Comparison of ENCODE assay signal across 14 cellular contexts in genomic region chr16:54210437-54211081, GRCh38.
"Had no signal": no experiment of that assay in that cellular context is flagged by ENCODE, and none has a peak within 500 bp of the region (broad histone marks: within the 10 kb centered on the region; RNA-seq: fewer than 3 reads in every experiment).

No MANE protein-coding gene starts in this region.

- H3K9me3 ChIP-seq: adrenal gland, esophagus muscularis mucosa, prostate gland had no signal

- H3K27ac ChIP-seq: adrenal gland, coronary artery, esophagus muscularis mucosa, prostate gland had no signal

- H3K4me3 ChIP-seq: adrenal gland, coronary artery, esophagus muscularis mucosa, prostate gland had no signal

- ATAC-seq: natural killer cell treated with Interleukin-12 subunit alpha and Interleukin-12 subunit beta and Interleukin-15 and Interleukin-18, amount 100 ng/mL, for 72 hours had no signal

- H3K4me1 ChIP-seq: adrenal gland had no signal

- H3K27me3 ChIP-seq: adrenal gland had no signal

- DNase-seq: activated CD4-positive, CD25-positive, alpha-beta regulatory T cell treated with anti-CD3 and anti-CD28 coated beads, Interleukin-2, amount 50 U/mL, for 72 hours; activated naive CD4-positive, alpha-beta T cell treated with anti-CD3 and anti-CD28 coated beads, Interleukin-2, amount 10 ng/mL, durations not matched to agents 7 days and 5 days; adrenal gland; central memory CD4-positive, alpha-beta T cell; glutamatergic neuron; hypothalamus; occipital lobe; right cardiac atrium; T-helper 1 cell; T1000 had no signal

- H3K36me3 ChIP-seq: adrenal gland, esophagus muscularis mucosa, prostate gland had no signal
